1 cellular context compared by ENCODE assay signal in the genomic region with DNA sequence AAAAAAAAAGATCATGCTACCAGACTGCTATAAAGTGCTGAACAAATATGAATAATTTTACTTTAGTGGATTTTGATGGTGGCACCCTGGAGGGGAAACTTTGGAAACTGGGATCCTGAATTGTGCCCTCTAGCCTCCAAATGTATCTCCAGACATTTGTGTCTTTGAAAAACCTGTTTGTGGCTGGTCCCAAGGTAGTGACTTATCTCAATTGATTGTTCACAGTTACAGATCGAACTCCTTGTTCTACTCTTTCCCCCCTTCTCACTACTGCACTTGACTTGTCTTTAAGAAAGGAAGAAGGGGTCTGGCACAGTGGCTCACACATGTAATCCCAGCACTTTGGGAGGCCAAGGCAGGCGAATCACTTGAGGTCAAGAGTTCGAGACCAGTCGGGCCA.
TF ChIP-seq lines count a peak whose summit lies in the region.

No MANE protein-coding gene starts in this region.

TF ChIP-seq in GM12878, 131 proteins besides CTCF, POLR2A, EP300 and RAD21:
- TF ChIP-seq, protein P1, sequence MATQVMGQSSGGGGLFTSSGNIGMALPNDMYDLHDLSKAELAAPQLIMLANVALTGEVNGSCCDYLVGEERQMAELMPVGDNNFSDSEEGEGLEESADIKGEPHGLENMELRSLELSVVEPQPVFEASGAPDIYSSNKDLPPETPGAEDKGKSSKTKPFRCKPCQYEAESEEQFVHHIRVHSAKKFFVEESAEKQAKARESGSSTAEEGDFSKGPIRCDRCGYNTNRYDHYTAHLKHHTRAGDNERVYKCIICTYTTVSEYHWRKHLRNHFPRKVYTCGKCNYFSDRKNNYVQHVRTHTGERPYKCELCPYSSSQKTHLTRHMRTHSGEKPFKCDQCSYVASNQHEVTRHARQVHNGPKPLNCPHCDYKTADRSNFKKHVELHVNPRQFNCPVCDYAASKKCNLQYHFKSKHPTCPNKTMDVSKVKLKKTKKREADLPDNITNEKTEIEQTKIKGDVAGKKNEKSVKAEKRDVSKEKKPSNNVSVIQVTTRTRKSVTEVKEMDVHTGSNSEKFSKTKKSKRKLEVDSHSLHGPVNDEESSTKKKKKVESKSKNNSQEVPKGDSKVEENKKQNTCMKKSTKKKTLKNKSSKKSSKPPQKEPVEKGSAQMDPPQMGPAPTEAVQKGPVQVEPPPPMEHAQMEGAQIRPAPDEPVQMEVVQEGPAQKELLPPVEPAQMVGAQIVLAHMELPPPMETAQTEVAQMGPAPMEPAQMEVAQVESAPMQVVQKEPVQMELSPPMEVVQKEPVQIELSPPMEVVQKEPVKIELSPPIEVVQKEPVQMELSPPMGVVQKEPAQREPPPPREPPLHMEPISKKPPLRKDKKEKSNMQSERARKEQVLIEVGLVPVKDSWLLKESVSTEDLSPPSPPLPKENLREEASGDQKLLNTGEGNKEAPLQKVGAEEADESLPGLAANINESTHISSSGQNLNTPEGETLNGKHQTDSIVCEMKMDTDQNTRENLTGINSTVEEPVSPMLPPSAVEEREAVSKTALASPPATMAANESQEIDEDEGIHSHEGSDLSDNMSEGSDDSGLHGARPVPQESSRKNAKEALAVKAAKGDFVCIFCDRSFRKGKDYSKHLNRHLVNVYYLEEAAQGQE (IDR thresholded peaks at IDR 0.05; ENCODE audit: low read depth, low read length): no peak
- TF ChIP-seq SMC3 (IDR thresholded peaks at IDR 0.05; ENCODE audit: borderline replicate concordance, low read length): no peak
- TF ChIP-seq, protein P2, sequence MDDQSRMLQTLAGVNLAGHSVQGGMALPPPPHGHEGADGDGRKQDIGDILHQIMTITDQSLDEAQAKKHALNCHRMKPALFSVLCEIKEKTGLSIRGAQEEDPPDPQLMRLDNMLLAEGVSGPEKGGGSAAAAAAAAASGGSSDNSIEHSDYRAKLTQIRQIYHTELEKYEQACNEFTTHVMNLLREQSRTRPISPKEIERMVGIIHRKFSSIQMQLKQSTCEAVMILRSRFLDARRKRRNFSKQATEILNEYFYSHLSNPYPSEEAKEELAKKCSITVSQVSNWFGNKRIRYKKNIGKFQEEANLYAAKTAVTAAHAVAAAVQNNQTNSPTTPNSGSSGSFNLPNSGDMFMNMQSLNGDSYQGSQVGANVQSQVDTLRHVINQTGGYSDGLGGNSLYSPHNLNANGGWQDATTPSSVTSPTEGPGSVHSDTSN (IDR thresholded peaks at IDR 0.05; ENCODE audit: insufficient replicate concordance, low read depth, low read length): no peak
- TF ChIP-seq, protein P3, sequence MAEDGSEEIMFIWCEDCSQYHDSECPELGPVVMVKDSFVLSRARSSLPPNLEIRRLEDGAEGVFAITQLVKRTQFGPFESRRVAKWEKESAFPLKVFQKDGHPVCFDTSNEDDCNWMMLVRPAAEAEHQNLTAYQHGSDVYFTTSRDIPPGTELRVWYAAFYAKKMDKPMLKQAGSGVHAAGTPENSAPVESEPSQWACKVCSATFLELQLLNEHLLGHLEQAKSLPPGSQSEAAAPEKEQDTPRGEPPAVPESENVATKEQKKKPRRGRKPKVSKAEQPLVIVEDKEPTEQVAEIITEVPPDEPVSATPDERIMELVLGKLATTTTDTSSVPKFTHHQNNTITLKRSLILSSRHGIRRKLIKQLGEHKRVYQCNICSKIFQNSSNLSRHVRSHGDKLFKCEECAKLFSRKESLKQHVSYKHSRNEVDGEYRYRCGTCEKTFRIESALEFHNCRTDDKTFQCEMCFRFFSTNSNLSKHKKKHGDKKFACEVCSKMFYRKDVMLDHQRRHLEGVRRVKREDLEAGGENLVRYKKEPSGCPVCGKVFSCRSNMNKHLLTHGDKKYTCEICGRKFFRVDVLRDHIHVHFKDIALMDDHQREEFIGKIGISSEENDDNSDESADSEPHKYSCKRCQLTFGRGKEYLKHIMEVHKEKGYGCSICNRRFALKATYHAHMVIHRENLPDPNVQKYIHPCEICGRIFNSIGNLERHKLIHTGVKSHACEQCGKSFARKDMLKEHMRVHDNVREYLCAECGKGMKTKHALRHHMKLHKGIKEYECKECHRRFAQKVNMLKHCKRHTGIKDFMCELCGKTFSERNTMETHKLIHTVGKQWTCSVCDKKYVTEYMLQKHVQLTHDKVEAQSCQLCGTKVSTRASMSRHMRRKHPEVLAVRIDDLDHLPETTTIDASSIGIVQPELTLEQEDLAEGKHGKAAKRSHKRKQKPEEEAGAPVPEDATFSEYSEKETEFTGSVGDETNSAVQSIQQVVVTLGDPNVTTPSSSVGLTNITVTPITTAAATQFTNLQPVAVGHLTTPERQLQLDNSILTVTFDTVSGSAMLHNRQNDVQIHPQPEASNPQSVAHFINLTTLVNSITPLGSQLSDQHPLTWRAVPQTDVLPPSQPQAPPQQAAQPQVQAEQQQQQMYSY (CRISPR knock-in tag; IDR thresholded peaks at IDR 0.05): no peak
- TF ChIP-seq NRF1 (conservative IDR thresholded peaks at IDR 0.05; ENCODE audit: low read depth, low read length): no peak
- no peak for TF ChIP-seq KLF5 (IDR thresholded peaks at IDR 0.05; ENCODE audit: partially characterized antibody)
- TF ChIP-seq HCFC1 (IDR thresholded peaks at IDR 0.05; ENCODE audit: low read length): no peak
- no peak for TF ChIP-seq SIN3A (IDR thresholded peaks at IDR 0.05; ENCODE audit: low read depth, low read length)
- TF ChIP-seq GATAD2B (conservative IDR thresholded peaks at IDR 0.05; ENCODE audit: low read depth): no peak
- TF ChIP-seq PAX8 (IDR thresholded peaks at IDR 0.05): no peak
- TF ChIP-seq, protein P4, sequence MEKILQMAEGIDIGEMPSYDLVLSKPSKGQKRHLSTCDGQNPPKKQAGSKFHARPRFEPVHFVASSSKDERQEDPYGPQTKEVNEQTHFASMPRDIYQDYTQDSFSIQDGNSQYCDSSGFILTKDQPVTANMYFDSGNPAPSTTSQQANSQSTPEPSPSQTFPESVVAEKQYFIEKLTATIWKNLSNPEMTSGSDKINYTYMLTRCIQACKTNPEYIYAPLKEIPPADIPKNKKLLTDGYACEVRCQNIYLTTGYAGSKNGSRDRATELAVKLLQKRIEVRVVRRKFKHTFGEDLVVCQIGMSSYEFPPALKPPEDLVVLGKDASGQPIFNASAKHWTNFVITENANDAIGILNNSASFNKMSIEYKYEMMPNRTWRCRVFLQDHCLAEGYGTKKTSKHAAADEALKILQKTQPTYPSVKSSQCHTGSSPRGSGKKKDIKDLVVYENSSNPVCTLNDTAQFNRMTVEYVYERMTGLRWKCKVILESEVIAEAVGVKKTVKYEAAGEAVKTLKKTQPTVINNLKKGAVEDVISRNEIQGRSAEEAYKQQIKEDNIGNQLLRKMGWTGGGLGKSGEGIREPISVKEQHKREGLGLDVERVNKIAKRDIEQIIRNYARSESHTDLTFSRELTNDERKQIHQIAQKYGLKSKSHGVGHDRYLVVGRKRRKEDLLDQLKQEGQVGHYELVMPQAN (conservative IDR thresholded peaks at IDR 0.05): no peak
- no peak for TF ChIP-seq RAD51 (IDR thresholded peaks at IDR 0.05)
- TF ChIP-seq ZNF622 (IDR thresholded peaks at IDR 0.05): no peak
- TF ChIP-seq FOXM1 (IDR thresholded peaks at IDR 0.05; ENCODE audit: low read depth, low read length): no peak
- TF ChIP-seq RFX5 (IDR thresholded peaks at IDR 0.05; ENCODE audit: low read depth, low read length): no peak
- TF ChIP-seq, protein P5, sequence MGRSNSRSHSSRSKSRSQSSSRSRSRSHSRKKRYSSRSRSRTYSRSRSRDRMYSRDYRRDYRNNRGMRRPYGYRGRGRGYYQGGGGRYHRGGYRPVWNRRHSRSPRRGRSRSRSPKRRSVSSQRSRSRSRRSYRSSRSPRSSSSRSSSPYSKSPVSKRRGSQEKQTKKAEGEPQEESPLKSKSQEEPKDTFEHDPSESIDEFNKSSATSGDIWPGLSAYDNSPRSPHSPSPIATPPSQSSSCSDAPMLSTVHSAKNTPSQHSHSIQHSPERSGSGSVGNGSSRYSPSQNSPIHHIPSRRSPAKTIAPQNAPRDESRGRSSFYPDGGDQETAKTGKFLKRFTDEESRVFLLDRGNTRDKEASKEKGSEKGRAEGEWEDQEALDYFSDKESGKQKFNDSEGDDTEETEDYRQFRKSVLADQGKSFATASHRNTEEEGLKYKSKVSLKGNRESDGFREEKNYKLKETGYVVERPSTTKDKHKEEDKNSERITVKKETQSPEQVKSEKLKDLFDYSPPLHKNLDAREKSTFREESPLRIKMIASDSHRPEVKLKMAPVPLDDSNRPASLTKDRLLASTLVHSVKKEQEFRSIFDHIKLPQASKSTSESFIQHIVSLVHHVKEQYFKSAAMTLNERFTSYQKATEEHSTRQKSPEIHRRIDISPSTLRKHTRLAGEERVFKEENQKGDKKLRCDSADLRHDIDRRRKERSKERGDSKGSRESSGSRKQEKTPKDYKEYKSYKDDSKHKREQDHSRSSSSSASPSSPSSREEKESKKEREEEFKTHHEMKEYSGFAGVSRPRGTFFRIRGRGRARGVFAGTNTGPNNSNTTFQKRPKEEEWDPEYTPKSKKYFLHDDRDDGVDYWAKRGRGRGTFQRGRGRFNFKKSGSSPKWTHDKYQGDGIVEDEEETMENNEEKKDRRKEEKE (IDR thresholded peaks at IDR 0.05): no peak
- TF ChIP-seq SPI1 (IDR thresholded peaks at IDR 0.05; ENCODE audit: borderline replicate concordance, insufficient read depth, low read depth, low read length): no peak
